1 cellular context compared by ENCODE assay signal in genomic region chr19:51093510-51094345, GRCh38.
TF ChIP-seq lines count a peak whose summit lies in the region.

No MANE protein-coding gene starts in this region.

TF ChIP-seq in GM12878, 131 proteins besides CTCF, POLR2A, EP300 and RAD21:
- peak; percentile 47 for TF ChIP-seq BCL3 (IDR thresholded peaks at IDR 0.05; ENCODE audit: borderline replicate concordance, insufficient read depth, low read depth, low read length, poor library complexity, severe bottlenecking)
- no peak for TF ChIP-seq MEF2B (IDR thresholded peaks at IDR 0.05; ENCODE audit: partially characterized antibody, poor library complexity, severe bottlenecking)
